Comparison of ENCODE assay signal across 1 cellular context in the genomic region with DNA sequence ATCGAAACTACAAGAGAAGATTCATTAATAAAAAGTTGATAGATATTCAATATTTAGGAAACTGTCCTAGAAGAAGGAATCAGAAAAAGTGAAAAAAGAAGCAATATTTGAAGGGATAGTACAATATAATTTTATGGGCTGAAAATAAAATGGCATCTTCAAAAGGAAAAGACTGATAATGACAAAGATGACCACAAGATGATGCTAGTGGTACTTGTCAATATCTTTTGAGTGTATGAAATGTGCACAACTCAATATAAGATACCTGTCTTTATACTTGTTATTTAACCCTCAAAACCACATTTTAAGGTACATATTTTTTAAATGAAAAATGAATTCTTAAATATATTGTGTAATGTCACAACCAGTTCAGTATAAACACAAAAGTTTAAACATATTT.
TF ChIP-seq lines count a peak whose summit lies in the region.

No MANE protein-coding gene starts in this region.

TF ChIP-seq in liver, 16 proteins besides CTCF, POLR2A, EP300 and RAD21 (continued from another document):
- TF ChIP-seq, protein P1, sequence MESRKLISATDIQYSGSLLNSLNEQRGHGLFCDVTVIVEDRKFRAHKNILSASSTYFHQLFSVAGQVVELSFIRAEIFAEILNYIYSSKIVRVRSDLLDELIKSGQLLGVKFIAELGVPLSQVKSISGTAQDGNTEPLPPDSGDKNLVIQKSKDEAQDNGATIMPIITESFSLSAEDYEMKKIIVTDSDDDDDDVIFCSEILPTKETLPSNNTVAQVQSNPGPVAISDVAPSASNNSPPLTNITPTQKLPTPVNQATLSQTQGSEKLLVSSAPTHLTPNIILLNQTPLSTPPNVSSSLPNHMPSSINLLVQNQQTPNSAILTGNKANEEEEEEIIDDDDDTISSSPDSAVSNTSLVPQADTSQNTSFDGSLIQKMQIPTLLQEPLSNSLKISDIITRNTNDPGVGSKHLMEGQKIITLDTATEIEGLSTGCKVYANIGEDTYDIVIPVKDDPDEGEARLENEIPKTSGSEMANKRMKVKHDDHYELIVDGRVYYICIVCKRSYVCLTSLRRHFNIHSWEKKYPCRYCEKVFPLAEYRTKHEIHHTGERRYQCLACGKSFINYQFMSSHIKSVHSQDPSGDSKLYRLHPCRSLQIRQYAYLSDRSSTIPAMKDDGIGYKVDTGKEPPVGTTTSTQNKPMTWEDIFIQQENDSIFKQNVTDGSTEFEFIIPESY (IDR thresholded peaks at IDR 0.05): no peak
- no peak for TF ChIP-seq EGR1 (IDR thresholded peaks at IDR 0.05; ENCODE audit: low read depth in 2 of 2)
